In the genomic region with DNA sequence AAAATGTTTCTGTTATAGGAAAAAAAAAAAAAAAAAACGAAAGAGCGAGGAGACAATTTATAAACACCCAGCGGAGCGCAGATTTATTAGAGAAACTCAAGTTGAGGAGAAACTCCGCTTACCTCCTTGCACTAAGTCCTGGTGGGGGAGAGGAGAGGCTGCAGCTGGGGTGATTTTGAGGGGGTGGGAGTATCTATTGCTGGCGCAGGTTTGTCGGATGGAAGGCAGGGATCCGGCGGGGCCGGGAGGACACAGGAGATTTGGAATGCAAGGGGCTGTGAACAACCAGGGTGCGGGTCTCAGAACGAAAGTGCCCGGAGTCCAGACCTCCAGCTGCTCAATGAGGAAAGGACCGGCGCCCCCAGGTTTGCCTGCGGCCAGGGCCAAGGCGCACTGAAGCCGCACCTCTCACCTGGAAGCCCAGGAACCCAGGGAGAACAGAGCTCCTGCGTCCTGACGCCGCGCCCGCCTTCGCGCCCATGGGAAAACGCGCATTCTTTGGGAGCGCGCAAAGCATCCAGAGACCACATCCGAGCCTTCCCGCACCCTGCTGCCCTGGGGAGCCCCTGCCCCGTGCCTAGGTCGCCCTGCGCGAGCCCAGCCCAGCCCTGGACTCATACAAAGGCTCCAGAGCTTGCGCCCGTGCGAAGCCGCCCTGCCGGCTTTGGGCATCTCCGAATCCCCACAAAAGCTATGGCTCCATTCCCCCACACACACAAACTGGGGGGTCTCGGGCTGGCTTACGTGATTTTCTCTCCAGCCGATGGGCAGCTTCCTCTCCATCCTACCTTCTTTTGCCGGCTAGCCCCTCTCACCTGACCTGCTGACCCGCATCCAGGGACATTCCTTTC, we compare ENCODE assay signal across 10 cellular contexts. TPM values are rescaled to one million over a fixed set of nuclear protein-coding genes. Genes with fewer than 3 reads are reported as not detected.
A peak's percentile ranks its signal among the peaks of the same experiment; 100 is the strongest.
DNase-seq lines count a peak whose midpoint lies in the region; ATAC-seq lines count a peak whose summit lies in the region.
"Had no signal": no experiment of that assay in that cellular context is flagged by ENCODE, and none has a peak within 500 bp of the region (broad histone marks: within the 10 kb centered on the region; RNA-seq: fewer than 3 reads in every experiment).

No MANE protein-coding gene starts in this region.

- H3K27ac ChIP-seq in neuronal stem cell (replicated peaks; ENCODE audit: low read length), result no peak overlapping the region
- H3K27ac ChIP-seq: esophagus muscularis mucosa, SK-N-MC had no signal

- no peak overlapping the region for H3K14ac ChIP-seq in neuronal stem cell (ENCODE audit: low read length)

- H3K23ac ChIP-seq in neuronal stem cell (ENCODE audit: low read depth, low read length, poor library complexity), result peak overlapping the region; percentile 62

- DNase-seq in NCI-H748 (lab: John Stamatoyannopoulos, UW; ENCODE audit: unreplicated experiment) (peak; percentile 55), NCI-H748 treated with DMSO at 0.1 percent for 48 hours (lab: John Stamatoyannopoulos, UW) (no peak), NCI-H69 (lab: John Stamatoyannopoulos, UW) (peak; percentile 56), neuronal stem cell (ENCODE audit: low spot score) (no peak), DMS153 (lab: John Stamatoyannopoulos, UW) (no peak)

- H3K27me3 ChIP-seq in neuronal stem cell (ENCODE audit: control insufficient read depth in 3 of 3, insufficient read depth in 3 of 3, low read depth in 1 of 3, low read length in 3 of 3), result peaks cover 73 to 99% (median 99%) of the 10 kb centered on the region in 3 experiments

- no peak overlapping the region for H2BK12ac ChIP-seq in neuronal stem cell (ENCODE audit: low read length)

- no peak overlapping the region for H2AK5ac ChIP-seq in neuronal stem cell (ENCODE audit: low read depth, low read length)

- H2BK5ac ChIP-seq in neuronal stem cell (ENCODE audit: low read length), result no peak overlapping the region

- H4K8ac ChIP-seq in neuronal stem cell (ENCODE audit: low read depth, low read length), result peak overlapping the region; percentile 26

- no peak overlapping the region for H3K4me3 ChIP-seq in neuronal stem cell (ENCODE audit: low read length in 2 of 2)
- H3K4me3 ChIP-seq: esophagus muscularis mucosa had no signal

- H3K9me3 ChIP-seq in neuronal stem cell (replicated peaks in 1 of 2; ENCODE audit: control insufficient read depth in 2 of 2, insufficient read depth in 1 of 2, low read depth in 1 of 2, low read length in 2 of 2), result peaks cover 0 to 10% of the 10 kb centered on the region in 2 donors
- H3K9me3 ChIP-seq: esophagus muscularis mucosa had no signal

- no peak overlapping the region for H4K91ac ChIP-seq in neuronal stem cell (ENCODE audit: low read depth, low read length, poor library complexity)

- peaks cover 0 to 3% of the 10 kb centered on the region in 2 donors for H3K4me1 ChIP-seq in neuronal stem cell (ENCODE audit: control insufficient read depth in 2 of 2, insufficient read depth in 1 of 2, low read depth in 1 of 2, low read length in 2 of 2)

- no peak overlapping the region for H2AFZ ChIP-seq in neuronal stem cell (ENCODE audit: low read length)

- no peaks in the 10 kb centered on the region for H3K36me3 ChIP-seq in neuronal stem cell (replicated peaks in 1 of 2; ENCODE audit: control insufficient read depth in 2 of 2, insufficient read depth in 2 of 2, low read length in 2 of 2)
- H3K36me3 ChIP-seq: esophagus muscularis mucosa had no signal

- ATAC-seq in esophagus mucosa, result peak; percentile 16
- no peak for ATAC-seq in GM18519 (IDR thresholded peaks at IDR 0.05; ENCODE audit: low FRiP score, unreplicated experiment)
- no peak for ATAC-seq in HG02763 (IDR thresholded peaks at IDR 0.05; ENCODE audit: unreplicated experiment)

- H3K9ac ChIP-seq in neuronal stem cell (ENCODE audit: low read depth, low read length, poor library complexity), result no peak overlapping the region

- WGBS in neuronal stem cell (ENCODE audit: extremely low coverage in 2 of 2, insufficient read length in 2 of 2, insufficient replicate concordance in 1 of 2), 2 donors, result no CpG with 5 or more reads among the region's 46 CpGs

- no peak overlapping the region for H3K18ac ChIP-seq in neuronal stem cell (ENCODE audit: low read length)

- no peak overlapping the region for H2BK120ac ChIP-seq in neuronal stem cell (ENCODE audit: low read depth, low read length)

- H3K79me1 ChIP-seq in neuronal stem cell (ENCODE audit: low read depth, low read length), result no peaks in the 10 kb centered on the region

- no peak overlapping the region for H2BK15ac ChIP-seq in neuronal stem cell (ENCODE audit: low read length)

- no peak overlapping the region for H3K4ac ChIP-seq in neuronal stem cell (ENCODE audit: low read length)

- no peak overlapping the region for H3K4me2 ChIP-seq in neuronal stem cell (ENCODE audit: insufficient read depth, low read length, poor library complexity, severe bottlenecking)

RNA-seq across cellular contexts. Expression of a gene that starts 2.6 kb away (rescaled TPM):
- total RNA-seq in esophagus mucosa, result not detected
- not detected for polyA plus RNA-seq in neuronal stem cell (2013, experiment 1 of 2)
- polyA plus RNA-seq in neuronal stem cell (2013, experiment 2 of 2), result not detected
- total RNA-seq: esophagus muscularis mucosa had no signal

RNA-seq across cellular contexts. Expression of a gene that starts 6.9 kb away (rescaled TPM):
- total RNA-seq in esophagus mucosa, result 2.1 TPM
- polyA plus RNA-seq in neuronal stem cell (2013, experiment 1 of 2), result not detected
- not detected for polyA plus RNA-seq in neuronal stem cell (2013, experiment 2 of 2)

RNA-seq across cellular contexts. Expression of a gene that starts 8.4 kb away (rescaled TPM):
- not detected for total RNA-seq in esophagus mucosa
- polyA plus RNA-seq in neuronal stem cell (2013, experiment 1 of 2), result not detected
- not detected for polyA plus RNA-seq in neuronal stem cell (2013, experiment 2 of 2)
- total RNA-seq: esophagus muscularis mucosa had no signal

RNA-seq across cellular contexts. Expression of a gene that starts 13.0 kb away (rescaled TPM):
- 0.28 TPM for total RNA-seq in esophagus mucosa
- polyA plus RNA-seq in neuronal stem cell (2013, experiment 1 of 2), result not detected
- not detected for polyA plus RNA-seq in neuronal stem cell (2013, experiment 2 of 2)

RNA-seq across cellular contexts. Expression of a gene that starts 24.2 kb away (rescaled TPM):
- 0.16 TPM for total RNA-seq in esophagus mucosa
- polyA plus RNA-seq in neuronal stem cell (2013, experiment 1 of 2), result not detected
- polyA plus RNA-seq in neuronal stem cell (2013, experiment 2 of 2), result not detected

Comparison
In these comparisons a context has a peak if more than half of its experiments do, and no peak if none do; other contexts are left out.
1. DNase-seq: peak in NCI-H748 (single experiment) and NCI-H69 (single experiment); none in NCI-H748 treated with DMSO at 0.1 percent for 48 hours (single experiment), neuronal stem cell (single experiment) and DMS153 (single experiment).